8 cellular contexts compared by ENCODE assay signal in genomic region chr14:22557846-22558220, GRCh38. TPM values are rescaled to one million over a fixed set of nuclear protein-coding genes. Genes with fewer than 3 reads are reported as not detected.
DNase-seq lines count a peak whose midpoint lies in the region; ATAC-seq, FAIRE-seq and TF ChIP-seq lines count a peak whose summit lies in the region.

No MANE protein-coding gene starts in this region.

- FAIRE-seq in kidney (lab: Jason Lieb, UNC): no peak

- peaks cover 11 to 29% of the 10 kb centered on the region in 2 donors for H3K4me1 ChIP-seq in kidney (ENCODE audit: control insufficient read depth in 1 of 2, insufficient read depth in 1 of 2, low read depth in 1 of 2, low read length in 2 of 2)

- H3K4me3 Mint-ChIP-seq in activated CD4-positive, alpha-beta T cell treated with anti-CD3 and anti-CD28 coated beads, Interleukin-2, amount 10 ng/mL, durations not matched to agents 7 days and 5 days: peak overlapping the region; percentile 75
- peak overlapping the region; percentile 80 for H3K4me3 Mint-ChIP-seq in activated B cell treated with CpG ODN at 0.5 μM for 24 hours
- peak overlapping the region; percentile 66 for H3K4me3 Mint-ChIP-seq in stimulated activated memory B cell treated with anti-CD40 and anti-IgM and Interleukin-4, amounts not matched to agents 10 μg/mL and 1 μg/mL and 100 μg/mL, for 72 hours

- no peak for TF ChIP-seq CTCF in activated B cell treated with CpG ODN at 0.5 μM for 24 hours (IDR thresholded peaks at IDR 0.05)
- TF ChIP-seq CTCF in kidney (IDR thresholded peaks at IDR 0.05; ENCODE audit: borderline replicate concordance, extremely low read depth, insufficient read depth): no peak

- peak overlapping the region; percentile 94 for H3K27ac Mint-ChIP-seq in activated CD4-positive, alpha-beta T cell treated with anti-CD3 and anti-CD28 coated beads, Interleukin-2, amount 10 ng/mL, durations not matched to agents 7 days and 5 days
- H3K27ac Mint-ChIP-seq in activated B cell treated with CpG ODN at 0.5 μM for 24 hours: peak overlapping the region; percentile 98
- peak overlapping the region; percentile 98 for H3K27ac Mint-ChIP-seq in stimulated activated memory B cell treated with anti-CD40 and anti-IgM and Interleukin-4, amounts not matched to agents 10 μg/mL and 1 μg/mL and 100 μg/mL, for 72 hours

- POLR2A ChIA-PET in activated CD4-positive, alpha-beta T cell treated with anti-CD3 and anti-CD28 coated beads, Interleukin-2, amount 10 ng/mL, durations not matched to agents 7 days and 5 days (lab: Charles Lee): interaction anchor here (0.8 to 1.1 kb wide), 3 partner anchors 9 to 31 kb away, joined by 3 to 5 read pairs (median 4); no protein-coding TSS in a partner anchor
- POLR2A ChIA-PET in activated B cell treated with CpG ODN at 0.5 μM for 24 hours (lab: Charles Lee): interaction anchor here (0.6 to 4.7 kb wide), 4 partner anchors 9 to 95 kb away, joined by 3 to 42 read pairs (median 5); no protein-coding TSS in a partner anchor

- no peaks in the 10 kb centered on the region for H3K9me3 Mint-ChIP-seq in activated CD4-positive, alpha-beta T cell treated with anti-CD3 and anti-CD28 coated beads, Interleukin-2, amount 10 ng/mL, durations not matched to agents 7 days and 5 days
- H3K9me3 Mint-ChIP-seq in activated B cell treated with CpG ODN at 0.5 μM for 24 hours: no peaks in the 10 kb centered on the region
- no peaks in the 10 kb centered on the region for H3K9me3 Mint-ChIP-seq in stimulated activated memory B cell treated with anti-CD40 and anti-IgM and Interleukin-4, amounts not matched to agents 10 μg/mL and 1 μg/mL and 100 μg/mL, for 72 hours

- H3K9me3 ChIP-seq in kidney (ENCODE audit: control insufficient read depth in 1 of 2, low read length in 2 of 2): no peaks in the 10 kb centered on the region

- H3K27me3 Mint-ChIP-seq in activated CD4-positive, alpha-beta T cell treated with anti-CD3 and anti-CD28 coated beads, Interleukin-2, amount 10 ng/mL, durations not matched to agents 7 days and 5 days: peaks cover 2% of the 10 kb centered on the region
- peaks cover 4% of the 10 kb centered on the region for H3K27me3 Mint-ChIP-seq in activated B cell treated with CpG ODN at 0.5 μM for 24 hours
- H3K27me3 Mint-ChIP-seq in stimulated activated memory B cell treated with anti-CD40 and anti-IgM and Interleukin-4, amounts not matched to agents 10 μg/mL and 1 μg/mL and 100 μg/mL, for 72 hours: no peaks in the 10 kb centered on the region

- no peak for DNase-seq in activated CD4-positive, alpha-beta T cell treated with anti-CD3 and anti-CD28 coated beads, Interleukin-2, amount 10 ng/mL, durations not matched to agents 7 days and 5 days
- no peak for DNase-seq in activated CD4-positive, alpha-beta T cell treated with anti-CD3 and anti-CD28 coated beads for 48 hours
- DNase-seq in activated B cell treated with CpG ODN at 0.5 μM for 24 hours (no peak), kidney (no peak), nucleus accumbens (lab: John Stamatoyannopoulos, UW) (no peak), AG20443 (ENCODE audit: low spot score) (no peak), dedifferentiated amniotic fluid mesenchymal stem cell (ENCODE audit: extremely low spot score) (no peak)

- H3K27ac ChIP-seq in kidney (ENCODE audit: low read depth in 2 of 2, low read length in 2 of 2): peak overlapping the region in 1 of 2 donors; percentile 41

- ATAC-seq in activated B cell treated with CpG ODN at 0.5 μM for 24 hours (ENCODE audit: low read depth): no peak
- no peak for ATAC-seq in stimulated activated memory B cell treated with anti-CD40 and anti-IgM and Interleukin-4, amounts not matched to agents 10 μg/mL and 1 μg/mL and 100 μg/mL, for 72 hours

- CTCF ChIA-PET in activated CD4-positive, alpha-beta T cell treated with anti-CD3 and anti-CD28 coated beads, Interleukin-2, amount 10 ng/mL, durations not matched to agents 7 days and 5 days (lab: Charles Lee): interaction anchor here (0.5 to 5.2 kb wide), 17 partner anchors 10 to 701 kb away, joined by 3 to 149 read pairs (median 4); partner anchors contain the start of genes ABHD4, DAD1 and OXA1L
- CTCF ChIA-PET in activated B cell treated with CpG ODN at 0.5 μM for 24 hours (lab: Charles Lee): interaction anchor here (0.7 to 8.0 kb wide), 4 partner anchors 12 to 168 kb away, joined by 3 to 324 read pairs (median 4); no protein-coding TSS in a partner anchor

- H3K9ac ChIP-seq in kidney (ENCODE audit: low read length in 2 of 2): peak overlapping the region; percentile 10 to 62

- intact Hi-C loops in activated B cell treated with CpG ODN at 0.5 μM for 24 hours (cut with micrococcal nuclease): loop anchor here (1.0 kb wide), 8 partner anchors 12 to 498 kb away; no protein-coding TSS in a partner anchor
- intact Hi-C loops in kidney (cut with DNase I): loop anchor here (10.0 kb wide), 1 partner anchor 163 kb away; no protein-coding TSS in a partner anchor

- H3K36me3 Mint-ChIP-seq in activated CD4-positive, alpha-beta T cell treated with anti-CD3 and anti-CD28 coated beads, Interleukin-2, amount 10 ng/mL, durations not matched to agents 7 days and 5 days (ENCODE audit: low read depth): peaks cover 35% of the 10 kb centered on the region
- H3K36me3 Mint-ChIP-seq in activated B cell treated with CpG ODN at 0.5 μM for 24 hours (ENCODE audit: low read depth): peaks cover 9% of the 10 kb centered on the region
- H3K36me3 Mint-ChIP-seq in stimulated activated memory B cell treated with anti-CD40 and anti-IgM and Interleukin-4, amounts not matched to agents 10 μg/mL and 1 μg/mL and 100 μg/mL, for 72 hours: peaks cover 8% of the 10 kb centered on the region

- H3K4me1 Mint-ChIP-seq in activated CD4-positive, alpha-beta T cell treated with anti-CD3 and anti-CD28 coated beads, Interleukin-2, amount 10 ng/mL, durations not matched to agents 7 days and 5 days: peaks cover 86% of the 10 kb centered on the region
- H3K4me1 Mint-ChIP-seq in activated B cell treated with CpG ODN at 0.5 μM for 24 hours: peaks cover 88% of the 10 kb centered on the region
- peaks cover 91% of the 10 kb centered on the region for H3K4me1 Mint-ChIP-seq in stimulated activated memory B cell treated with anti-CD40 and anti-IgM and Interleukin-4, amounts not matched to agents 10 μg/mL and 1 μg/mL and 100 μg/mL, for 72 hours

- no peak overlapping the region for H3K4me3 ChIP-seq in kidney (ENCODE audit: low read length in 2 of 2)

- no peaks in the 10 kb centered on the region for H3K36me3 ChIP-seq in kidney (ENCODE audit: control insufficient read depth in 1 of 2, insufficient read depth in 2 of 2, low read length in 2 of 2)

RNA-seq across cellular contexts. Expression of gene DAD1, which starts 31.2 kb away (rescaled TPM):
- 100 to 1,000 TPM; 169 to 233 TPM for total RNA-seq in activated CD4-positive, alpha-beta T cell treated with anti-CD3 and anti-CD28 coated beads, Interleukin-2, amount 10 ng/mL, durations not matched to agents 7 days and 5 days
- total RNA-seq in activated B cell treated with CpG ODN at 0.5 μM for 24 hours: 123 and 139 TPM in 2 replicates
- 205 TPM for total RNA-seq in kidney
- 523 TPM for polyA plus RNA-seq in kidney (ENCODE audit: insufficient read depth, low read depth, low replicate concordance)

RNA-seq across cellular contexts. Expression of gene ABHD4, which starts 40.3 kb away (rescaled TPM):
- total RNA-seq in activated CD4-positive, alpha-beta T cell treated with anti-CD3 and anti-CD28 coated beads, Interleukin-2, amount 10 ng/mL, durations not matched to agents 7 days and 5 days: 10 to 100 TPM in 1 of 2 experiments, 1 to 10 TPM in 1; 8.3 to 10.4 TPM
- 12.1 and 13.0 TPM in 2 replicates for total RNA-seq in activated B cell treated with CpG ODN at 0.5 μM for 24 hours
- 34.1 TPM for total RNA-seq in kidney
- 45.2 TPM for polyA plus RNA-seq in kidney (ENCODE audit: insufficient read depth, low read depth, low replicate concordance)
